Comparison of ENCODE assay signal across 26 cellular contexts in the genomic region with DNA sequence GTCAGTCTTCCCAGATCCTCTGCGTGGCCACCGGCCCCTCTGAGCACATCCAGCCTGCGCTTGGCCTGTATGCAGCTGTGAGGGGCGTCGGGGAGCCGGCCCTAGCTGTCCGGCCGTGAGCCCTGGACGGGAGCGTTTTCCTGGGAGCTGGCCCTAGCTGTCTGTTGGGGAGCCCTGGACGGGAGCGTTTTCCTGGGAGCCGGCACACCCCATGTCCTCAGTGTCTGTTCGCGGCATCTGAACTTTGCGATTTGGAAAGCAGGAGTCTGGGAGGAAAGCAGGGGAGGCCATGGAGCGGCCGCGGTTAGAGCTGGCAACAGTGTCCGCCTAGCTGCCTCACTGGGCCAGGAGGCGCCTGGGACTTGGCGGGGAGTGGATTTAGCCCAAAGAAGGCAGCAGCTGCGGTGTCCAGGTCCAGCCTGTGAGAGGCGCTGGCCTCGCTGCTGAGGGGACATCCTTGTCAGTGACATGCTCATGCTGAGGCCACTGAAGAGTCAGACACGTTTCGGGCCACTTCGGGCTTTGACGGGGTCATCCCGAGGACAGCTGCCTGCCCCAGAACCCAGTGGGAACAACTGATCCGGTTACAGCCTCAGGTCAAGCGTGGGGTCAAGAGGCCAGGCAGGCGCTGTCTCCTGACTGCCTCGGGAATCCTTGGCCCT.
DNase-seq lines count a peak whose midpoint lies in the region; ATAC-seq and TF ChIP-seq lines count a peak whose summit lies in the region.
"Had no signal": no experiment of that assay in that cellular context is flagged by ENCODE, and none has a peak within 500 bp of the region (broad histone marks: within the 10 kb centered on the region; RNA-seq: fewer than 3 reads in every experiment).

No MANE protein-coding gene starts in this region.

- peak overlapping the region; percentile 14 for H3K14ac ChIP-seq in neuronal stem cell (ENCODE audit: low read length)

- ATAC-seq in GM21381 (IDR thresholded peaks at IDR 0.05; ENCODE audit: unreplicated experiment) = no peak
- ATAC-seq: natural killer cell treated with Interleukin-12 subunit alpha and Interleukin-12 subunit beta and Interleukin-15 and Interleukin-18, amount 100 ng/mL, for 72 hours; stimulated activated memory B cell treated with anti-CD40 and anti-IgM and Interleukin-4, amounts not matched to agents 10 μg/mL and 1 μg/mL and 100 μg/mL, for 72 hours; T-helper 17 cell had no signal

- no CpG with 5 or more reads among the region's 34 CpGs for WGBS in neuronal stem cell (ENCODE audit: extremely low coverage in 2 of 2, insufficient read length in 2 of 2, insufficient replicate concordance in 1 of 2), 2 donors

- H3K4me2 ChIP-seq in neuronal stem cell (ENCODE audit: insufficient read depth, low read length, poor library complexity, severe bottlenecking) = no peak overlapping the region

- H2AFZ ChIP-seq in neuronal stem cell (ENCODE audit: low read length) = no peak overlapping the region

- no peak for TF ChIP-seq CTCF in fibroblast of the aortic adventitia (IDR thresholded peaks at IDR 0.05; ENCODE audit: insufficient read depth, low read length)

- peak overlapping the region; percentile 12 for H3K9ac ChIP-seq in neuronal stem cell (ENCODE audit: low read depth, low read length, poor library complexity)

- peaks cover 0 to 32% (median 0%) of the 10 kb centered on the region in 3 experiments for H3K27me3 ChIP-seq in neuronal stem cell (ENCODE audit: control insufficient read depth in 3 of 3, insufficient read depth in 3 of 3, low read depth in 1 of 3, low read length in 3 of 3)
- H3K27me3 ChIP-seq: MG63, pancreas had no signal

- H3K4me1 ChIP-seq in neuronal stem cell (ENCODE audit: control insufficient read depth in 2 of 2, insufficient read depth in 1 of 2, low read depth in 1 of 2, low read length in 2 of 2) = peaks cover 2 to 13% of the 10 kb centered on the region in 2 donors
- H3K4me1 ChIP-seq: pancreas had no signal

- H3K4ac ChIP-seq in neuronal stem cell (ENCODE audit: low read length) = no peak overlapping the region

- H3K23ac ChIP-seq in neuronal stem cell (ENCODE audit: low read depth, low read length, poor library complexity) = no peak overlapping the region

- H3K79me1 ChIP-seq in neuronal stem cell (ENCODE audit: low read depth, low read length) = no peaks in the 10 kb centered on the region

- H3K18ac ChIP-seq in neuronal stem cell (ENCODE audit: low read length) = peak overlapping the region; percentile 81

- no peak overlapping the region for H4K91ac ChIP-seq in neuronal stem cell (ENCODE audit: low read depth, low read length, poor library complexity)

- H2BK12ac ChIP-seq in neuronal stem cell (ENCODE audit: low read length) = no peak overlapping the region

- no peak overlapping the region for H2BK5ac ChIP-seq in neuronal stem cell (ENCODE audit: low read length)

- no peaks in the 10 kb centered on the region for H3K9me3 ChIP-seq in neuronal stem cell (replicated peaks in 1 of 2; ENCODE audit: control insufficient read depth in 2 of 2, insufficient read depth in 1 of 2, low read depth in 1 of 2, low read length in 2 of 2)
- H3K9me3 ChIP-seq: esophagus muscularis mucosa, gastrocnemius medialis, MG63, pancreas had no signal

- peak overlapping the region; percentile 71 for H2AK5ac ChIP-seq in neuronal stem cell (ENCODE audit: low read depth, low read length)

- DNase-seq in AG20443 (ENCODE audit: low spot score) = peak; percentile 12
- DNase-seq in GM03348 (ENCODE audit: low spot score) = peak; percentile 18
- peak; percentile 5 for DNase-seq in fibroblast of the aortic adventitia (ENCODE audit: low read depth)
- DNase-seq in neuronal stem cell (ENCODE audit: low spot score) = no peak
- no peak for DNase-seq in AG08396 (ENCODE audit: low spot score)
- DNase-seq in NCI-H187 treated with DMSO at 0.1 percent for 48 hours (lab: John Stamatoyannopoulos, UW) = no peak
- DNase-seq: anterior cingulate cortex; Calu3; cortex of kidney; DND-41; gastrocnemius medialis; hypothalamus; KG1; MG63; NCI-H1105 treated with DMSO at 0.1 percent for 48 hours; NCI-H2029 treated with DMSO at 0.1 percent for 48 hours; NCI-H2227 treated with DMSO at 0.1 percent for 48 hours; NCI-H82; RPMI8226; stimulated activated CD4-positive, alpha-beta T cell treated with anti-CD3 and anti-CD28 coated beads, Interleukin-4, amount 100 ng/mL, for 4 hours; T-helper 17 cell had no signal

- no peak overlapping the region for H2BK120ac ChIP-seq in neuronal stem cell (ENCODE audit: low read depth, low read length)

- H2BK15ac ChIP-seq in neuronal stem cell (ENCODE audit: low read length) = peak overlapping the region; percentile 95

- H3K4me3 ChIP-seq in fibroblast of the aortic adventitia (ENCODE audit: low read depth, low read length) (no peak overlapping the region), neuronal stem cell (ENCODE audit: low read length in 2 of 2) (no peak overlapping the region)
- H3K4me3 ChIP-seq: esophagus muscularis mucosa, gastrocnemius medialis, MG63, pancreas had no signal

- peak overlapping the region; percentile 83 for H4K8ac ChIP-seq in neuronal stem cell (ENCODE audit: low read depth, low read length)

- H3K27ac ChIP-seq in neuronal stem cell (replicated peaks; ENCODE audit: low read length) = no peak overlapping the region
- H3K27ac ChIP-seq: esophagus muscularis mucosa, gastrocnemius medialis, pancreas had no signal

- H3K36me3 ChIP-seq in neuronal stem cell (replicated peaks in 1 of 2; ENCODE audit: control insufficient read depth in 2 of 2, insufficient read depth in 2 of 2, low read length in 2 of 2) = no peaks in the 10 kb centered on the region
- H3K36me3 ChIP-seq: esophagus muscularis mucosa, gastrocnemius medialis, MG63, pancreas had no signal

Comparison
In these comparisons a context has a peak if more than half of its experiments do, and no peak if none do; other contexts are left out.
1. DNase-seq: peak in AG20443 (single experiment), GM03348 (single experiment) and fibroblast of the aortic adventitia (single experiment); none in neuronal stem cell (single experiment), AG08396 (single experiment) and NCI-H187 treated with DMSO at 0.1 percent for 48 hours (single experiment).